In the genomic region with DNA sequence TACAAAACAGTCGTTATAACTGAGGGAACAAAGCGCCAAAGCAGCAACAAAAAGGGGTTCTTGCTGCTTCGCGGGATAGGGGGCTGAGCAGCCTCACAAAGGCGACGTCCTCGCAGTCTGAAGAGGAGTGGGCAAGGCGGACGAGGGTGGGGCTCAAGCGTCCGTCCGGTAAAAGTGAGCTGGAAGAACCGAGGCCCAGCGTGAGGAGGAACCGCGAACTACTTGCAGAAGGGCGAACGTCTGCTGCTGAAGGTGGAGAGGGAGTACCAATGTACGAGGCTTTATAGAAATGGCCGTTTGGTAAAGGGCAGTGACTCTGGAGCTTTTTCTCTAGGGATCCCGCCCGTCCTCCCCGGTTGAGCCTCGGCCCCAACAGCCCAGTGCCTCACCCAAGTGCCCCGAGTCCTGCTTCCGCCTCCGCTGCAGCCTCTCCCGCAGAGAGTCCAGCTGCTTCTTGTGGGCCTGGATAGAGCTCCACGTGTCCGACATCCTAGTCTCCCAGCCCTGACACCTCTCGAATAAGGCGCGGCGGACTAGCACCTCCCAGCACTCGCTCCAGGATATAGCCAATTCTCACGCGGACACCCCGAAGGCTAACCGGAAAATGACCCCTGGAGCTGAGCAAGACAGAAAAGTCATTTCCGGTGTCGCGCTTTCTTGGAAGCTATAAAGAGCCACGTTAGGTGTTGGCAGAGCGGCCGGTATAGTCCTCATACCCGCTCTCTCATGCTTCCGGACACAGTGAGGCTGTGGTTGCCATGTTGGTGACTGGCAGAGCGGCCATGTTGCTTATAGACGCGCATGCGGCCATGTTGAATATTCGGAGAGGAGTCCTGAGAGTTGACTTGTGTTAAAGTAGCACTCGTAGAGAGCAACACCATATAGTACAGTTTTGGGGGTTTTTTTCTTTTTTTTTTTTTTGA, we compare ENCODE assay signal across 8 cellular contexts. TPM values are rescaled to one million over a fixed set of nuclear protein-coding genes. Genes with fewer than 3 reads are reported as not detected.
DNase-seq lines count a peak whose midpoint lies in the region; ATAC-seq, FAIRE-seq and TF ChIP-seq lines count a peak whose summit lies in the region.

METTL3 (minus strand) TSS at position 606 of the 923 bp plus-strand sequence; CDS start at position 489, 117 bp downstream.

- H2AK5ac ChIP-seq in trophoblast cell (ENCODE audit: low read length): peak within 1 kb of the TSS; percentile 4

- no peaks in the 10 kb centered on the region for H3K9me3 Mint-ChIP-seq in T-cell

- H3K27ac ChIP-seq in adipose tissue (ENCODE audit: low read depth, low read length) (peak within 1 kb of the TSS; percentile 3), trophoblast cell (ENCODE audit: low read depth, low read length) (peak within 1 kb of the TSS; percentile 57), transverse colon (peak within 1 kb of the TSS; percentile 85 to 90 (median 88))

- H3K27me3 Mint-ChIP-seq in T-cell: no peaks in the 10 kb centered on the region

- H3K4me3 ChIP-seq in trophoblast cell (ENCODE audit: low read depth, low read length) (peak within 1 kb of the TSS; percentile 88), transverse colon (peak within 1 kb of the TSS; percentile 75 to 95 (median 80))

- peak within 1 kb of the TSS; percentile 96 to 98 for H3K27ac Mint-ChIP-seq in T-cell

- 0 to 1% (median 1%) methylated on average over 53 of the region's 53 CpGs for WGBS in adipose tissue, 3 donors
- WGBS in trophoblast cell (ENCODE audit: extremely low coverage, insufficient coverage, insufficient read length): no CpG with 5 or more reads among the region's 53 CpGs
- WGBS in transverse colon (ENCODE audit: low coverage in 1 of 2), 2 donors: 0 to 1% methylated on average over 4 to 51 of the region's 53 CpGs

- TF ChIP-seq POLR2A in GM12891 (IDR thresholded peaks at IDR 0.05; ENCODE audit: low read depth, low read length): peak; percentile 75
- TF ChIP-seq POLR2A in transverse colon (IDR thresholded peaks at IDR 0.05): peak; percentile 64

- H3K36me3 Mint-ChIP-seq in T-cell: peaks cover 8% of the 10 kb centered on the region

- peak within 1 kb of the TSS; percentile 81 for H4K12ac ChIP-seq in trophoblast cell (ENCODE audit: low read depth, low read length)

- H3K79me1 ChIP-seq in trophoblast cell (ENCODE audit: low read length): peaks cover 10% of the 10 kb centered on the region

- H3K4me1 ChIP-seq in trophoblast cell (ENCODE audit: control insufficient read depth in 1 of 2, insufficient read depth in 2 of 2, low read length in 2 of 2) (peaks cover 2 to 3% of the 10 kb centered on the region in 2 experiments), transverse colon (peaks cover 4 to 20% (median 17%) of the 10 kb centered on the region in 4 donors)

- peak within 1 kb of the TSS; percentile 85 for H3K14ac ChIP-seq in trophoblast cell (ENCODE audit: low read length)

- intact Hi-C loops in cardiac septum (cut with DNase I): loop anchor here (5.0 kb wide), 1 partner anchor 34 kb away; the partner anchor contains the start of genes RAB2B and TOX4
- intact Hi-C loops in transverse colon (cut with DNase I; ENCODE audit: low total_unique reads): no loop called here

- peak within 1 kb of the TSS; percentile 91 for H4K91ac ChIP-seq in trophoblast cell (ENCODE audit: low read depth, low read length)

- POLR2A ChIA-PET in T-cell (lab: Charles Lee): interaction anchor here (0.5 to 1.5 kb wide), 7 partner anchors 12 to 74 kb away, joined by 3 to 10 read pairs (median 5); partner anchors contain the start of genes CHD8 (in 1 of the 2) and SALL2 (in 1 of the 2)

- peaks cover 40 to 45% (median 41%) of the 10 kb centered on the region in 3 donors for H3K4me1 Mint-ChIP-seq in T-cell

- H3K36me3 ChIP-seq in trophoblast cell (ENCODE audit: control insufficient read depth in 1 of 2, insufficient read depth in 2 of 2, low read length in 2 of 2): peaks cover 5 to 8% of the 10 kb centered on the region in 2 experiments
- no peaks in the 10 kb centered on the region for H3K36me3 ChIP-seq in transverse colon

- H4K8ac ChIP-seq in trophoblast cell (ENCODE audit: low read depth, low read length): peak within 1 kb of the TSS; percentile 87

- H2AFZ ChIP-seq in trophoblast cell (ENCODE audit: insufficient read depth, low read length, poor library complexity): peak within 1 kb of the TSS; percentile 61

- no peak within 1 kb of the TSS for H3K23ac ChIP-seq in trophoblast cell (ENCODE audit: low read length)

- ATAC-seq in HG02840 (IDR thresholded peaks at IDR 0.05; ENCODE audit: low FRiP score, unreplicated experiment) (peak; percentile 97), T-cell (replicated peaks in 1 of 4) (peak; percentile 99 to 100 (median 100))

- H3K27me3 ChIP-seq in trophoblast cell (ENCODE audit: insufficient read depth, low read length) (no peaks in the 10 kb centered on the region), transverse colon (no peaks in the 10 kb centered on the region)

- peak within 1 kb of the TSS; percentile 74 for H3K9ac ChIP-seq in trophoblast cell (ENCODE audit: low read length)

- TF ChIP-seq CTCF in transverse colon (IDR thresholded peaks at IDR 0.05): no peak

- H3K4me3 Mint-ChIP-seq in T-cell: peak within 1 kb of the TSS; percentile 98 to 99 (median 99)

- TF ChIP-seq EP300 in transverse colon (IDR thresholded peaks at IDR 0.05; ENCODE audit: low read depth): no peak

- peak within 1 kb of the TSS; percentile 73 for H3K18ac ChIP-seq in trophoblast cell (ENCODE audit: low read length)

- H2BK120ac ChIP-seq in trophoblast cell (ENCODE audit: insufficient read depth, low read length, poor library complexity): peak within 1 kb of the TSS; percentile 54

- DNase-seq in GM12891 (ENCODE audit: insufficient read length, low spot score): peak; percentile 67
- peak; percentile 89 for DNase-seq in NCI-H1436 treated with DMSO at 0.1 percent for 48 hours (lab: John Stamatoyannopoulos, UW)
- DNase-seq in T-cell: peak; percentile 84 to 98 (median 95)
- peak; percentile 98 for DNase-seq in cardiac septum (ENCODE audit: low spot score)
- DNase-seq in trophoblast cell: peak; percentile 98
- DNase-seq in transverse colon: peak; percentile 98

- H3K4ac ChIP-seq in trophoblast cell (ENCODE audit: low read depth, low read length): peak within 1 kb of the TSS; percentile 59

- peak within 1 kb of the TSS; percentile 9 for H2BK5ac ChIP-seq in trophoblast cell (ENCODE audit: low read depth, low read length, poor library complexity)

- H3K4me2 ChIP-seq in trophoblast cell (ENCODE audit: low read length): peak within 1 kb of the TSS; percentile 68

- H3K79me2 ChIP-seq in trophoblast cell (ENCODE audit: control insufficient read depth, insufficient read depth, low read length, poor library complexity): peaks cover 12% of the 10 kb centered on the region

- CTCF ChIA-PET in T-cell (lab: Charles Lee): interaction anchor here (0.6 to 1.7 kb wide), 15 partner anchors 10 to 81 kb away, joined by 3 to 23 read pairs (median 7); partner anchors contain the start of genes RAB2B (in 2 of the 2), TOX4 (in 2 of the 2), CHD8 (in 1 of the 2) and SALL2 (in 1 of the 2)

- H3K9me3 ChIP-seq in trophoblast cell (ENCODE audit: insufficient read depth, low read depth, low read length) (peaks cover 2% of the 10 kb centered on the region), transverse colon (no peaks in the 10 kb centered on the region)

- in situ Hi-C loops in transverse colon (cut with MboI; ENCODE audit: low pct_ligation_motif_present in 1 of 4, low pct_unique_long_range_greater_than_20kb in 1 of 4, low sequenced_read_pairs in 3 of 4): no loop called here

- peak; percentile 88 for FAIRE-seq in GM12891 (lab: Jason Lieb, UNC)

- no peak within 1 kb of the TSS for H2BK12ac ChIP-seq in trophoblast cell (ENCODE audit: low read length)

TF ChIP-seq in GM12891, 5 proteins besides CTCF, POLR2A, EP300 and RAD21:
- TF ChIP-seq PAX5 (IDR thresholded peaks at IDR 0.05; ENCODE audit: insufficient read depth, low read length, severe bottlenecking): no peak
- no peak for TF ChIP-seq SPI1 (IDR thresholded peaks at IDR 0.05; ENCODE audit: low read depth, low read length)
- TF ChIP-seq POLR2AphosphoS5 (IDR thresholded peaks at IDR 0.05; ENCODE audit: low read depth, low read length): peak; percentile 83
- TF ChIP-seq POU2F2 (IDR thresholded peaks at IDR 0.05; ENCODE audit: low read depth, low read length): no peak
- peak; percentile 81 for TF ChIP-seq TAF1 (IDR thresholded peaks at IDR 0.05; ENCODE audit: low read depth, low read length)
TF ChIP-seq in GM12891: peak in this region for 2.

RNA-seq across cellular contexts. Expression of gene METTL3, which starts in this region (rescaled TPM):
- polyA plus RNA-seq in GM12891 (2012; ENCODE audit: low read depth, missing spikeins): 52.0 TPM
- total RNA-seq in T-cell (10 to 100 TPM; 48.0 to 94.6 (median 91.6) TPM), cardiac septum (28.1 TPM), transverse colon (10 to 100 TPM; 20.2 to 41.9 (median 29.5) TPM)
- 10 to 100 TPM; 22.7 to 29.5 (median 27.4) TPM for polyA plus RNA-seq in adipose tissue
- polyA plus RNA-seq in trophoblast cell (2013): 33.6 and 35.2 TPM in 2 replicates

Comparison
In these comparisons a context has a peak if more than half of its experiments do, and no peak if none do; other contexts are left out.
1. Peak in every context shown above with its lines: DNase-seq, ATAC-seq, H3K4me3 ChIP-seq and H3K27ac ChIP-seq.
2. H3K27ac ChIP-seq: peak in every context shown above with its lines; median percentile 88 in transverse colon; 57 in trophoblast cell; 3 in adipose tissue.